17 cellular contexts compared by ENCODE assay signal in the genomic region with DNA sequence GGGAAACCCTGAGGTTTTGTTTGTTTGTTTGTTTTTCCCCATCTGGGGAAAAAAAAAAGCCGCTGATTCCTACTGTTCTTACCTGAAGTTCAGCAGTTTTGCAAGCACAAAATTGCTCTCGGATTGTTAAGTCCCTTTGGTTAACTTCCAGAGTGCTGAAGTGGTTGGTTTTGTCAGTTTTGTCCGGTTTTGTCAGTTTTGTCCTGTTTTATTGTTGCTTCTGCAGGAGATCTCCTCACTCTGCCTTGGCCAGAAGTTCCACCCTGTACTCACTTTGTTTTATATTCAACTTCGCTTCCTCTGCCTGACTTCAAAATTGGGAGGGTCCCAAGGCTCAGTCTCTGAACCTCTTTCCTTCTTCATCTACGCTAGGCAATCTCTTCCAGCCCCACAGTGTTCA. TPM values are rescaled to one million over a fixed set of nuclear protein-coding genes. Genes with fewer than 3 reads are reported as not detected.
DNase-seq lines count a peak whose midpoint lies in the region; ATAC-seq and TF ChIP-seq lines count a peak whose summit lies in the region.
"Had no signal": no experiment of that assay in that cellular context is flagged by ENCODE, and none has a peak within 500 bp of the region (broad histone marks: within the 10 kb centered on the region; RNA-seq: fewer than 3 reads in every experiment).

No MANE protein-coding gene starts in this region.

- H2AFZ ChIP-seq in GM23338, result no peak overlapping the region

- WGBS in thyroid gland, 2 donors, result 32 to 53% methylated on average over 5 of the region's 5 CpGs

- TF ChIP-seq POLR2A in thyroid gland (IDR thresholded peaks at IDR 0.05), result no peak

- intact Hi-C loops in thyroid gland (cut with DNase I), result no loop called here

- H3K4me1 Mint-ChIP-seq in GM23338, result peaks cover 9% of the 10 kb centered on the region
- H3K4me1 Mint-ChIP-seq in activated T-cell treated with anti-CD3 and anti-CD28 coated beads, Interleukin-2, amount 50 U/mL, for 72 hours (ENCODE audit: low read depth), result peaks cover 32% of the 10 kb centered on the region

- peaks cover 10% of the 10 kb centered on the region for H3K36me3 Mint-ChIP-seq in GM23338 (ENCODE audit: low read depth)
- H3K36me3 Mint-ChIP-seq in activated T-cell treated with anti-CD3 and anti-CD28 coated beads, Interleukin-2, amount 50 U/mL, for 72 hours (ENCODE audit: insufficient read depth in 2 of 2), result peaks cover 0 to 9% of the 10 kb centered on the region in 2 donors

- H3K79me2 ChIP-seq in GM23338 (replicated peaks; ENCODE audit: insufficient read depth), result peaks cover 56% of the 10 kb centered on the region

- H3K4me3 ChIP-seq in GM23338 (no peak overlapping the region), SJSA1 (no peak overlapping the region), thyroid gland (replicated peaks in 1 of 3) (no peak overlapping the region)
- H3K4me3 ChIP-seq: BLaER1 treated with 17β-estradiol and CSF1 and Interleukin-3, amounts not matched to agents 10 nM and 100 nM had no signal

- peaks cover 4% of the 10 kb centered on the region for H3K27me3 Mint-ChIP-seq in GM23338 (ENCODE audit: insufficient read depth, low read depth, poor library complexity)
- H3K27me3 Mint-ChIP-seq in activated T-cell treated with anti-CD3 and anti-CD28 coated beads, Interleukin-2, amount 50 U/mL, for 72 hours (ENCODE audit: low read depth), result no peaks in the 10 kb centered on the region
- H3K27me3 Mint-ChIP-seq: CD4-positive, alpha-beta T cell had no signal

- H3K27me3 ChIP-seq in GM23338 (ENCODE audit: insufficient read depth), result no peaks in the 10 kb centered on the region
- no peaks in the 10 kb centered on the region for H3K27me3 ChIP-seq in SJSA1 (replicated peaks)
- no peaks in the 10 kb centered on the region for H3K27me3 ChIP-seq in thyroid gland
- H3K27me3 ChIP-seq: BE2C; BLaER1 treated with 17β-estradiol and CSF1 and Interleukin-3, amounts not matched to agents 10 nM and 100 nM had no signal

- no peak overlapping the region for H3K4me2 ChIP-seq in GM23338

- DNase-seq in GM23338 (ENCODE audit: low spot score) (no peak), SJSA1 (ENCODE audit: low read depth in 1 of 2, low spot score in 2 of 2) (no peak), thyroid gland (peak; percentile 59 to 62)
- no peak for DNase-seq in activated T-cell treated with anti-CD3 and anti-CD28 coated beads, Interleukin-2, amount 50 U/mL, for 72 hours
- DNase-seq: 8988T; ACHN; BE2C; Caco-2; Calu3; CD4-positive, alpha-beta T cell; CD8-positive, alpha-beta T cell; DMS79 treated with DMSO at 0.1 percent for 48 hours; GF-D8 had no signal

- H3K4me1 ChIP-seq in GM23338 (ENCODE audit: insufficient read depth) (peaks cover 12% of the 10 kb centered on the region; the same call in 1 of the 2 replicates), SJSA1 (replicated peaks) (peaks cover 24% of the 10 kb centered on the region), thyroid gland (peaks cover 45 to 53% of the 10 kb centered on the region in 2 donors)
- H3K4me1 ChIP-seq: BE2C, Caco-2 had no signal

- peaks cover 5% of the 10 kb centered on the region; the same call in 1 of the 2 replicates for H3K36me3 ChIP-seq in GM23338 (ENCODE audit: insufficient read depth)
- H3K36me3 ChIP-seq in SJSA1, result peaks cover 41% of the 10 kb centered on the region
- no peaks in the 10 kb centered on the region for H3K36me3 ChIP-seq in thyroid gland

- H3K27ac ChIP-seq in GM23338 (ENCODE audit: low read depth), result peak overlapping the region; percentile 67
- H3K27ac ChIP-seq in SJSA1, result peak overlapping the region; percentile 33; the same call in 1 of the 2 replicates
- H3K27ac ChIP-seq in thyroid gland, result peak overlapping the region; percentile 63 to 80 (median 73)
- H3K27ac ChIP-seq: BLaER1 treated with 17β-estradiol and CSF1 and Interleukin-3, amounts not matched to agents 10 nM and 100 nM; C4-2B had no signal

- H3K9me3 Mint-ChIP-seq in GM23338, result no peaks in the 10 kb centered on the region
- H3K9me3 Mint-ChIP-seq in activated T-cell treated with anti-CD3 and anti-CD28 coated beads, Interleukin-2, amount 50 U/mL, for 72 hours, result no peaks in the 10 kb centered on the region
- H3K9me3 Mint-ChIP-seq: CD4-positive, alpha-beta T cell; CD8-positive, alpha-beta T cell had no signal

- TF ChIP-seq CTCF in GM23338 (conservative IDR thresholded peaks at IDR 0.05; ENCODE audit: low read depth in 2 of 2), result no peak
- TF ChIP-seq CTCF in thyroid gland (IDR thresholded peaks at IDR 0.05), result no peak

- no peak for ATAC-seq in GM23338
- no peak for ATAC-seq in activated T-cell treated with anti-CD3 and anti-CD28 coated beads, Interleukin-2, amount 50 U/mL, for 72 hours (replicated peaks in 1 of 2)
- no peak for ATAC-seq in HG02870 (IDR thresholded peaks at IDR 0.05; ENCODE audit: unreplicated experiment)
- ATAC-seq in HG03039 (IDR thresholded peaks at IDR 0.05; ENCODE audit: unreplicated experiment), result no peak
- ATAC-seq: CD8-positive, alpha-beta T cell had no signal

- H4K20me1 ChIP-seq in GM23338 (replicated peaks; ENCODE audit: insufficient read depth), result peaks cover 12% of the 10 kb centered on the region

- H3K4me3 Mint-ChIP-seq in GM23338, result no peak overlapping the region
- H3K4me3 Mint-ChIP-seq in activated T-cell treated with anti-CD3 and anti-CD28 coated beads, Interleukin-2, amount 50 U/mL, for 72 hours, result no peak overlapping the region
- H3K4me3 Mint-ChIP-seq: CD4-positive, alpha-beta T cell; CD8-positive, alpha-beta T cell had no signal

- H3K9me3 ChIP-seq in SJSA1 (replicated peaks) (no peaks in the 10 kb centered on the region), thyroid gland (no peaks in the 10 kb centered on the region)
- H3K9me3 ChIP-seq: BE2C, Caco-2 had no signal

- H3K9me2 ChIP-seq in GM23338 (ENCODE audit: insufficient read depth), result no peaks in the 10 kb centered on the region

- no peak overlapping the region for H3K27ac Mint-ChIP-seq in GM23338
- H3K27ac Mint-ChIP-seq in activated T-cell treated with anti-CD3 and anti-CD28 coated beads, Interleukin-2, amount 50 U/mL, for 72 hours, result no peak overlapping the region
- H3K27ac Mint-ChIP-seq: CD4-positive, alpha-beta T cell had no signal

- no peaks in the 10 kb centered on the region for H3F3A ChIP-seq in GM23338 (replicated peaks; ENCODE audit: low read depth)

TF ChIP-seq in GM23338, 12 proteins besides CTCF, POLR2A, EP300 and RAD21:
- TF ChIP-seq EZH2phosphoT487 (IDR thresholded peaks at IDR 0.05; ENCODE audit: unreplicated experiment), result no peak
- TF ChIP-seq POLR2AphosphoS5 (IDR thresholded peaks at IDR 0.05; ENCODE audit: low read depth), result no peak
- TF ChIP-seq EZH2 (IDR thresholded peaks at IDR 0.05; ENCODE audit: low read depth, unreplicated experiment), result no peak
- TF ChIP-seq ZNF331 (CRISPR knock-in tag; IDR thresholded peaks at IDR 0.05; ENCODE audit: low read depth), result no peak
- TF ChIP-seq STAT1 (IDR thresholded peaks at IDR 0.05; ENCODE audit: unreplicated experiment), result no peak

RNA-seq across cellular contexts. Expression of gene ZNF346, which starts 14.4 kb away (rescaled TPM):
- 21.6 and 27.2 TPM in 2 replicates for total RNA-seq in GM23338 (2014; rRNA removed; shearing (Covaris generic))
- 6.8 and 11.0 TPM in 2 replicates for polyA plus RNA-seq in GM23338 (2016; fragmentation: Nextera tagmentation; extraction: Ambion mirVana)
- 25.2 and 64.9 TPM in 2 replicates for total RNA-seq in SJSA1 (2014; rRNA removed; shearing (Covaris generic))
- 10 to 100 TPM; 23.6 to 34.8 (median 26.2) TPM for total RNA-seq in thyroid gland
- 10 to 100 TPM; 19.6 to 20.8 TPM for total RNA-seq in activated T-cell treated with anti-CD3 and anti-CD28 coated beads, Interleukin-2, amount 50 U/mL, for 72 hours

RNA-seq across cellular contexts. Expression of gene UIMC1, which starts 30.3 kb away (rescaled TPM):
- total RNA-seq in GM23338 (2014; rRNA removed; shearing (Covaris generic)), result 28.1 and 40.1 TPM in 2 replicates
- 33.7 and 36.4 TPM in 2 replicates for polyA plus RNA-seq in GM23338 (2016; fragmentation: Nextera tagmentation; extraction: Ambion mirVana)
- total RNA-seq in SJSA1 (2014; rRNA removed; shearing (Covaris generic)), result 24.4 and 41.2 TPM in 2 replicates
- total RNA-seq in thyroid gland, result 10 to 100 TPM; 30.0 to 34.3 (median 32.4) TPM
- total RNA-seq in activated T-cell treated with anti-CD3 and anti-CD28 coated beads, Interleukin-2, amount 50 U/mL, for 72 hours, result 10 to 100 TPM; 62.8 to 76.5 TPM

RNA-seq across cellular contexts. Expression of gene FGFR4, which starts 49.8 kb away (rescaled TPM):
- total RNA-seq in GM23338 (2014; rRNA removed; shearing (Covaris generic)), result 145 and 150 TPM in 2 replicates
- polyA plus RNA-seq in GM23338 (2016; fragmentation: Nextera tagmentation; extraction: Ambion mirVana), result 40.3 and 43.4 TPM in 2 replicates
- 1.3 and 4.1 TPM in 2 replicates for total RNA-seq in SJSA1 (2014; rRNA removed; shearing (Covaris generic))
- total RNA-seq in thyroid gland, result 1 to 10 TPM in 2 of 4 donors, under 1 TPM in 1, not detected in 1; 0.49 to 1.2 (median 1.1) TPM
- total RNA-seq in activated T-cell treated with anti-CD3 and anti-CD28 coated beads, Interleukin-2, amount 50 U/mL, for 72 hours, result 1 to 10 TPM in 1 of 2 donors, under 1 TPM in 1; 0.62 to 1.1 TPM

Comparison
In these comparisons a context has a peak if more than half of its experiments do, and no peak if none do; other contexts are left out.
1. DNase-seq: peak in thyroid gland (2 of 2); none in GM23338 (single experiment), SJSA1 (0 of 2) and activated T-cell treated with anti-CD3 and anti-CD28 coated beads, Interleukin-2, amount 50 U/mL, for 72 hours (0 of 2).
2. RNA of gene FGFR4, which starts 49.8 kb away (total RNA-seq): 145 to 150 TPM in GM23338; 1.3 to 4.1 TPM in SJSA1, 0.49 to 1.2 TPM in thyroid gland and 0.62 to 1.1 TPM in activated T-cell treated with anti-CD3 and anti-CD28 coated beads, Interleukin-2, amount 50 U/mL, for 72 hours; every median in the first group is over 10 times any median in the second.
3. Peak in every context shown above with its lines, with median percentiles within 50 percentile points of each other: H3K27ac ChIP-seq.